ENCODE assay signal across 16 cellular contexts in the genomic region with DNA sequence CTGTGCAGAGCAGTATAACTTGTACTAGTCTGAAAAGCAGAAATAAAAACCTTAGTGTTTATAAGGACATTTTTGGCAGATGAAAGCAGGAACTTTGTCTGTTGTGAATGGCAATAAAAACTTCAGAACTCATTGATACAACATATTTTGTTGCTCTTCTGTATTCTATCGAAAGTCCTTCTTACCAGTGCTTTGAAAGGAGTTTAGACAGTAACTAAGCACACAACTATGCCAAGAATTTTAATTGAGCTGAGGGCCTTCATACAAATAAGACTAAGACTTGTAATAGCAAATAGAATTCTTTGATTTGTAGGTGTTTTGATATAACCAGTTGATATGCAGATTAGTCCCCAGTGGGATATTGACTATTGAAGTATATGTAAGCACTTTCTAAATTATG.
DNase-seq lines count a peak whose midpoint lies in the region; ATAC-seq, FAIRE-seq and TF ChIP-seq lines count a peak whose summit lies in the region.
"Had no signal": no experiment of that assay in that cellular context is flagged by ENCODE, and none has a peak within 500 bp of the region (broad histone marks: within the 10 kb centered on the region; RNA-seq: fewer than 3 reads in every experiment).

No MANE protein-coding gene starts in this region.

- H3K79me2 ChIP-seq in HepG2 (ENCODE audit: insufficient read depth, low read length), result no peaks in the 10 kb centered on the region

- in situ Hi-C loops in HepG2 (cut with HindIII; ENCODE audit: extremely low pct_ligation_motif_present, low pct_unique_long_range_greater_than_20kb), result no loop called here

- H3K36me3 ChIP-seq in HepG2 (replicated peaks in 1 of 2; ENCODE audit: control insufficient read depth in 1 of 2, insufficient read depth in 2 of 2, low read length in 2 of 2) (no peaks in the 10 kb centered on the region), right lobe of liver (no peaks in the 10 kb centered on the region), kidney epithelial cell (ENCODE audit: control insufficient read depth, insufficient read depth, low read length) (no peaks in the 10 kb centered on the region)
- H3K36me3 ChIP-seq: lower lobe of right lung had no signal

- H4K20me1 ChIP-seq in HepG2 (ENCODE audit: insufficient read depth, low read length), result no peaks in the 10 kb centered on the region

- H2AFZ ChIP-seq in HepG2 (ENCODE audit: low read length), result no peak overlapping the region

- TF ChIP-seq RAD21 in HepG2 (CRISPR knock-in tag; IDR thresholded peaks at IDR 0.05), result no peak

- H3K9me3 ChIP-seq in HepG2 (ENCODE audit: low read length), result no peaks in the 10 kb centered on the region
- no peaks in the 10 kb centered on the region for H3K9me3 ChIP-seq in right lobe of liver
- H3K9me3 ChIP-seq: Caco-2 had no signal

- peak; percentile 8 for DNase-seq in HepG2 (ENCODE audit: low spot score)
- no peak for DNase-seq in right lobe of liver
- DNase-seq in astrocyte of the hippocampus (ENCODE audit: low read depth, low spot score), result peak; percentile 69
- DNase-seq in kidney epithelial cell (ENCODE audit: low read depth), result peak; percentile 56
- no peak for DNase-seq in Kasumi-1 (lab: John Stamatoyannopoulos, UW)
- no peak for DNase-seq in T-helper 9 cell
- DNase-seq in T1000 (lab: John Stamatoyannopoulos, UW), result no peak
- DNase-seq: Caco-2, lower lobe of right lung, MV-4-11, NCI-H2171 treated with DMSO at 0.1 percent for 48 hours, nucleus accumbens, small intestine had no signal

- intact Hi-C loops in HepG2 (cut with micrococcal nuclease; ENCODE audit: unreplicated experiment) (no loop called here), right lobe of liver (cut with DNase I) (no loop called here)

- POLR2A ChIA-PET in HepG2 (lab: Yijun Ruan, JAX), result no interaction called here

- no peak for ATAC-seq in HepG2
- no peak for ATAC-seq in right lobe of liver
- ATAC-seq in GM21528 (IDR thresholded peaks at IDR 0.05; ENCODE audit: low FRiP score, unreplicated experiment), result no peak

- H3K27me3 ChIP-seq in HepG2 (ENCODE audit: control insufficient read depth in 1 of 2, insufficient read depth in 2 of 2, low read length in 2 of 2) (no peaks in the 10 kb centered on the region), right lobe of liver (no peaks in the 10 kb centered on the region), kidney epithelial cell (ENCODE audit: control insufficient read depth, insufficient read depth, low read length) (no peaks in the 10 kb centered on the region)

- TF ChIP-seq CTCF in HepG2 (CRISPR knock-in tag; IDR thresholded peaks at IDR 0.05), result no peak
- no peak for TF ChIP-seq CTCF in right lobe of liver (IDR thresholded peaks at IDR 0.05)
- TF ChIP-seq CTCF in kidney epithelial cell (IDR thresholded peaks at IDR 0.05; ENCODE audit: insufficient read depth, low read length, poor library complexity, severe bottlenecking), result no peak

- no TSS peak for BruUV-seq in HepG2 (replicated peaks; lab: Mats Ljungman, UMichigan)

- H3K4me3 ChIP-seq in HepG2 (replicated peaks in 1 of 3; ENCODE audit: insufficient read depth in 1 of 3, low read depth in 2 of 3, low read length in 3 of 3), result no peak overlapping the region
- no peak overlapping the region for H3K4me3 ChIP-seq in right lobe of liver
- no peak overlapping the region for H3K4me3 ChIP-seq in kidney epithelial cell (ENCODE audit: low read depth, low read length)
- H3K4me3 ChIP-seq: lower lobe of right lung had no signal

- H3K9ac ChIP-seq in HepG2 (ENCODE audit: insufficient read depth, low read depth, low read length), result no peak overlapping the region

- peaks cover 9% of the 10 kb centered on the region; the same call in 1 of the 2 replicates for H3K4me1 ChIP-seq in HepG2 (ENCODE audit: insufficient read depth, low read length)
- no peaks in the 10 kb centered on the region for H3K4me1 ChIP-seq in right lobe of liver
- H3K4me1 ChIP-seq: lower lobe of right lung had no signal

- CTCF ChIA-PET in HepG2 (lab: Yijun Ruan, JAX; ENCODE audit: low intra/inter-chr PET ratio, low total read pairs), result no interaction called here

- H3K27ac ChIP-seq in HepG2 (ENCODE audit: extremely low read length, insufficient read depth, low read length), result no peak overlapping the region
- no peak overlapping the region for H3K27ac ChIP-seq in right lobe of liver
- H3K27ac ChIP-seq: lower lobe of right lung, VCaP had no signal

- H3K4me2 ChIP-seq in HepG2 (ENCODE audit: low read depth, low read length), result no peak overlapping the region

- no peak for TF ChIP-seq POLR2A in HepG2 (IDR thresholded peaks at IDR 0.05; ENCODE audit: insufficient read depth in 1 of 2, low read depth in 2 of 2, low read length in 2 of 2)
- TF ChIP-seq POLR2A in right lobe of liver (IDR thresholded peaks at IDR 0.05), result no peak

- FAIRE-seq in HepG2 (lab: Jason Lieb, UNC), result no peak
- FAIRE-seq: A204.1, small intestine had no signal

- TF ChIP-seq EP300 in HepG2 (IDR thresholded peaks at IDR 0.05; ENCODE audit: low read depth in 2 of 2, low read length in 2 of 2), result no peak
- no peak for TF ChIP-seq EP300 in HepG2 (CRISPR knock-in tag; IDR thresholded peaks at IDR 0.05; ENCODE audit: borderline replicate concordance)

- 89% methylated on average over 1 of the region's 1 CpG for WGBS in HepG2 (ENCODE audit: low lambda C conversion rate)
- 64% methylated on average over 1 of the region's 1 CpG for WGBS in right lobe of liver (ENCODE audit: insufficient coverage, low coverage, low lambda C conversion rate, missing lambda C conversion rate)

TF ChIP-seq in HepG2, 621 proteins besides CTCF, POLR2A, EP300 and RAD21:
- no peak for TF ChIP-seq HDAC2 (CRISPR knock-in tag; IDR thresholded peaks at IDR 0.05)
- TF ChIP-seq MAX (IDR thresholded peaks at IDR 0.05), result no peak
- TF ChIP-seq ZNF883 (CRISPR knock-in tag; IDR thresholded peaks at IDR 0.05; ENCODE audit: not compliant biosample characterization), result no peak
- no peak for TF ChIP-seq ZSCAN31 (CRISPR knock-in tag; IDR thresholded peaks at IDR 0.05; ENCODE audit: low read depth)
- TF ChIP-seq KLF11 (CRISPR knock-in tag; IDR thresholded peaks at IDR 0.05), result no peak
- TF ChIP-seq ZNF777 (CRISPR knock-in tag; IDR thresholded peaks at IDR 0.05), result no peak
- TF ChIP-seq ZNF615 (CRISPR knock-in tag; IDR thresholded peaks at IDR 0.05; ENCODE audit: borderline replicate concordance), result no peak
TF ChIP-seq in HepG2: peak in this region for 0.

Comparison
In these comparisons a context has a peak if more than half of its experiments do, and no peak if none do; other contexts are left out.
1. DNase-seq: peak in HepG2 (single experiment), astrocyte of the hippocampus (single experiment) and kidney epithelial cell (single experiment); none in right lobe of liver (0 of 3), Kasumi-1 (0 of 2), T-helper 9 cell (single experiment) and T1000 (single experiment).